In genomic region chr5:163293836-163294235, GRCh38 we compare ENCODE assay signal across 33 cellular contexts.
"Had no signal": no experiment of that assay in that cellular context is flagged by ENCODE, and none has a peak within 500 bp of the region (broad histone marks: within the 10 kb centered on the region; RNA-seq: fewer than 3 reads in every experiment).

No MANE protein-coding gene starts in this region.

- H3K4me3 ChIP-seq: adrenal gland, body of pancreas, breast epithelium had no signal

- FAIRE-seq: astrocyte, TTC549 had no signal

- ATAC-seq: activated CD8-positive, alpha-beta T cell treated with anti-CD3 and anti-CD28 coated beads for 36 hours; activated naive CD4-positive, alpha-beta T cell treated with anti-CD3 and anti-CD28 coated beads, Interleukin-2, amount 50 U/mL, for 72 hours; activated T-cell treated with anti-CD3 and anti-CD28 coated beads, Interleukin-2, amount 50 U/mL, for 4 hours; activated T-cell treated with anti-CD3 and anti-CD28 coated beads, Interleukin-2, amount 50 U/mL, for 72 hours; activated T-helper 17 cell treated with anti-CD3 and anti-CD28 coated beads, Interleukin-2, amount 50 U/mL, for 72 hours; body of pancreas had no signal

- H3K36me3 ChIP-seq: adrenal gland, brain microvascular endothelial cell, breast epithelium had no signal

- H3K27ac ChIP-seq: adrenal gland, body of pancreas, brain microvascular endothelial cell, breast epithelium, VCaP had no signal

- H3K9me3 ChIP-seq: adrenal gland, body of pancreas, breast epithelium had no signal

- H3K27me3 ChIP-seq: adrenal gland, body of pancreas, brain microvascular endothelial cell, breast epithelium had no signal

- H3K4me1 ChIP-seq: adrenal gland, body of pancreas, breast epithelium had no signal

- DNase-seq: activated B cell treated with CpG ODN at 0.5 μM for 24 hours; activated CD4-positive, alpha-beta memory T cell treated with anti-CD3 and anti-CD28 coated beads for 36 hours; activated CD4-positive, alpha-beta T cell treated with anti-CD3 and anti-CD28 coated beads for 4 hours; activated CD4-positive, alpha-beta T cell treated with anti-CD3 and anti-CD28 coated beads, Interleukin-2, amount 10 ng/mL, durations not matched to agents 24 days and 14 days; activated CD4-positive, alpha-beta T cell treated with anti-CD3 and anti-CD28 coated beads, Interleukin-2, amount 50 U/mL, for 1 hour; activated CD4-positive, alpha-beta T cell treated with anti-CD3 and anti-CD28 coated beads, Interleukin-2, amount 50 U/mL, for 4 hours; activated CD4-positive, CD25-positive, alpha-beta regulatory T cell treated with anti-CD3 and anti-CD28 coated beads, Interleukin-2, amount 50 U/mL, for 72 hours; activated CD8-positive, alpha-beta memory T cell treated with anti-CD3 and anti-CD28 coated beads, Interleukin-2, amount 50 U/mL, for 4 hours; activated CD8-positive, alpha-beta T cell treated with anti-CD3 and anti-CD28 coated beads for 36 hours; activated effector memory CD4-positive, alpha-beta T cell treated with anti-CD3 and anti-CD28 coated beads, Interleukin-2, amount 50 U/mL, for 16 hours; activated gamma-delta T cell treated with Interleukin-2 at 50 U/mL for 16 hours; activated naive CD4-positive, alpha-beta T cell; activated naive CD4-positive, alpha-beta T cell treated with anti-CD3 and anti-CD28 coated beads, Interleukin-2, amount 10 ng/mL, durations not matched to agents 7 days and 5 days; activated naive CD8-positive, alpha-beta T cell treated with anti-CD3 and anti-CD28 coated beads for 36 hours; activated T-cell treated with anti-CD3 and anti-CD28 coated beads for 4 hours; activated T-cell treated with anti-CD3 and anti-CD28 coated beads, Interleukin-2, amount 50 U/mL, for 1 hour; activated T-cell treated with anti-CD3 and anti-CD28 coated beads, Interleukin-2, amount 50 U/mL, for 4 hours; activated T-cell treated with anti-CD3 and anti-CD28 coated beads, Interleukin-2, amount 50 U/mL, for 72 hours; adrenal gland; amniotic stem cell; aorta; body of pancreas; brain microvascular endothelial cell; central memory CD4-positive, alpha-beta T cell; T-helper 1 cell; T-helper 2 cell; T-helper 9 cell had no signal
